Comparison of ENCODE assay signal across 9 cellular contexts in genomic region chr15:35690698-35691116, GRCh38.
DNase-seq lines count a peak whose midpoint lies in the region; ATAC-seq and TF ChIP-seq lines count a peak whose summit lies in the region.
"Had no signal": no experiment of that assay in that cellular context is flagged by ENCODE, and none has a peak within 500 bp of the region (broad histone marks: within the 10 kb centered on the region; RNA-seq: fewer than 3 reads in every experiment).

No MANE protein-coding gene starts in this region.

- DNase-seq in HT1080 (ENCODE audit: low read depth) (peak; percentile 56), caudate nucleus (lab: John Stamatoyannopoulos, UW) (peak in 9 of 61 donors; percentile 2 to 69 (median 16)), left kidney (ENCODE audit: low read depth, low spot score) (peak; percentile 60), GM13976 (ENCODE audit: low spot score) (no peak), T-helper 17 cell (no peak), NCI-H187 (lab: John Stamatoyannopoulos, UW) (no peak)
- DNase-seq: activated CD4-positive, alpha-beta T cell treated with anti-CD3 and anti-CD28 coated beads, Interleukin-2, amount 10 ng/mL, durations not matched to agents 24 days and 14 days had no signal

- H3K9me3 Mint-ChIP-seq in stimulated activated memory B cell treated with anti-CD40 and anti-IgM and Interleukin-4, amounts not matched to agents 10 μg/mL and 1 μg/mL and 100 μg/mL, for 72 hours = no peaks in the 10 kb centered on the region
- H3K9me3 Mint-ChIP-seq: activated CD4-positive, alpha-beta T cell treated with anti-CD3 and anti-CD28 coated beads, Interleukin-2, amount 10 ng/mL, durations not matched to agents 24 days and 14 days had no signal

- H3K27me3 ChIP-seq in skeletal muscle satellite cell (ENCODE audit: control insufficient read depth, insufficient read depth, low read length) = no peaks in the 10 kb centered on the region

- no peak for ATAC-seq in stimulated activated memory B cell treated with anti-CD40 and anti-IgM and Interleukin-4, amounts not matched to agents 10 μg/mL and 1 μg/mL and 100 μg/mL, for 72 hours
- no peak for ATAC-seq in T-helper 17 cell

- no peaks in the 10 kb centered on the region for H3K9me3 ChIP-seq in skeletal muscle satellite cell (replicated peaks; ENCODE audit: low read length)
- no peaks in the 10 kb centered on the region for H3K9me3 ChIP-seq in T-helper 17 cell (ENCODE audit: control insufficient read depth, low read length, poor library complexity, severe bottlenecking)

- H3K4me3 ChIP-seq in skeletal muscle satellite cell (ENCODE audit: low read length) = peak overlapping the region; percentile 16

- H3K4me2 ChIP-seq in skeletal muscle satellite cell (ENCODE audit: low read length) = peak overlapping the region; percentile 65

- peak overlapping the region; percentile 61 for H3K9ac ChIP-seq in skeletal muscle satellite cell (ENCODE audit: low read depth, low read length)

- in situ Hi-C loops in GM13976 (cut with MboI; ENCODE audit: low sequenced_read_pairs, unreplicated experiment) = no loop called here

- peaks cover 45% of the 10 kb centered on the region for H3K4me1 ChIP-seq in skeletal muscle satellite cell (ENCODE audit: control insufficient read depth, insufficient read depth, low read length)

- no peaks in the 10 kb centered on the region for H3K36me3 ChIP-seq in skeletal muscle satellite cell (ENCODE audit: insufficient read depth, low read length)

- H3K27ac ChIP-seq in caudate nucleus (ENCODE audit: low read depth, low read length) = peak overlapping the region; percentile 46

- no peak for TF ChIP-seq CTCF in GM13976 (IDR thresholded peaks at IDR 0.05; ENCODE audit: borderline replicate concordance, control extremely low read depth, extremely low read depth, insufficient read depth, missing control alignments)

- H3K27me3 Mint-ChIP-seq in stimulated activated memory B cell treated with anti-CD40 and anti-IgM and Interleukin-4, amounts not matched to agents 10 μg/mL and 1 μg/mL and 100 μg/mL, for 72 hours = peaks cover 31% of the 10 kb centered on the region
- H3K27me3 Mint-ChIP-seq in T-helper 17 cell = peaks cover 48% of the 10 kb centered on the region

- no peaks in the 10 kb centered on the region for H3K36me3 Mint-ChIP-seq in stimulated activated memory B cell treated with anti-CD40 and anti-IgM and Interleukin-4, amounts not matched to agents 10 μg/mL and 1 μg/mL and 100 μg/mL, for 72 hours
- peaks cover 2% of the 10 kb centered on the region for H3K36me3 Mint-ChIP-seq in T-helper 17 cell (ENCODE audit: low read depth)

- no peaks in the 10 kb centered on the region for H3K4me1 Mint-ChIP-seq in stimulated activated memory B cell treated with anti-CD40 and anti-IgM and Interleukin-4, amounts not matched to agents 10 μg/mL and 1 μg/mL and 100 μg/mL, for 72 hours
- H3K4me1 Mint-ChIP-seq in T-helper 17 cell = no peaks in the 10 kb centered on the region
- H3K4me1 Mint-ChIP-seq: activated CD4-positive, alpha-beta T cell treated with anti-CD3 and anti-CD28 coated beads, Interleukin-2, amount 10 ng/mL, durations not matched to agents 24 days and 14 days had no signal

- H3K4me3 Mint-ChIP-seq in stimulated activated memory B cell treated with anti-CD40 and anti-IgM and Interleukin-4, amounts not matched to agents 10 μg/mL and 1 μg/mL and 100 μg/mL, for 72 hours = no peak overlapping the region
- no peak overlapping the region for H3K4me3 Mint-ChIP-seq in T-helper 17 cell
- H3K4me3 Mint-ChIP-seq: activated CD4-positive, alpha-beta T cell treated with anti-CD3 and anti-CD28 coated beads, Interleukin-2, amount 10 ng/mL, durations not matched to agents 24 days and 14 days had no signal

- H3K27ac Mint-ChIP-seq in stimulated activated memory B cell treated with anti-CD40 and anti-IgM and Interleukin-4, amounts not matched to agents 10 μg/mL and 1 μg/mL and 100 μg/mL, for 72 hours = no peak overlapping the region
- no peak overlapping the region for H3K27ac Mint-ChIP-seq in T-helper 17 cell
- H3K27ac Mint-ChIP-seq: activated CD4-positive, alpha-beta T cell treated with anti-CD3 and anti-CD28 coated beads, Interleukin-2, amount 10 ng/mL, durations not matched to agents 24 days and 14 days had no signal

Comparison
In these comparisons a context has a peak if more than half of its experiments do, and no peak if none do; other contexts are left out.
1. DNase-seq: peak in HT1080 (single experiment) and left kidney (single experiment); none in GM13976 (single experiment), T-helper 17 cell (0 of 3) and NCI-H187 (0 of 2).